Comparison of ENCODE assay signal across 10 cellular contexts in genomic region chr12:15527201-15527782, GRCh38.
A peak's percentile ranks its signal among the peaks of the same experiment; 100 is the strongest.
DNase-seq lines count a peak whose midpoint lies in the region; ATAC-seq, FAIRE-seq and TF ChIP-seq lines count a peak whose summit lies in the region.
"Had no signal": no experiment of that assay in that cellular context is flagged by ENCODE, and none has a peak within 500 bp of the region (broad histone marks: within the 10 kb centered on the region; RNA-seq: fewer than 3 reads in every experiment).

No MANE protein-coding gene starts in this region.

- H2BK20ac ChIP-seq in IMR-90 (ENCODE audit: low read depth, low read length): no peak overlapping the region

- H3K14ac ChIP-seq in IMR-90 (replicated peaks; ENCODE audit: low read depth, low read length): no peak overlapping the region

- BruUV-seq in IMR-90 (replicated peaks; lab: Mats Ljungman, UMichigan) (no TSS peak), HepG2 (replicated peaks; lab: Mats Ljungman, UMichigan) (no TSS peak)

- H2AK9ac ChIP-seq in IMR-90 (replicated peaks; ENCODE audit: low read depth, low read length, poor library complexity): no peak overlapping the region

- no peaks in the 10 kb centered on the region for H3K79me2 ChIP-seq in HepG2 (ENCODE audit: insufficient read depth, low read length)

- H3K27ac Mint-ChIP-seq in CD14-positive monocyte: peak overlapping the region in 5 of 7 donors; percentile 10 to 59 (median 38)
- no peak overlapping the region for H3K27ac Mint-ChIP-seq in activated T-cell treated with anti-CD3 and anti-CD28 coated beads, Interleukin-2, amount 50 U/mL, for 72 hours
- no peak overlapping the region for H3K27ac Mint-ChIP-seq in activated T-cell treated with anti-CD3 and anti-CD28 coated beads, Interleukin-2, amount 50 U/mL, for 24 hours
- H3K27ac Mint-ChIP-seq: activated T-helper 2 cell treated with anti-CD3 and anti-CD28 coated beads, Interferon-gamma antibody, Interleukin-2, Interleukin-4, amounts not matched to agents 10 μg/mL and 5 μg/mL and 100 μg/mL, durations not matched to agents 14 hours and 24 hours and 36 hours had no signal

- no peak overlapping the region for H4K8ac ChIP-seq in IMR-90 (ENCODE audit: low read depth in 2 of 2, low read length in 2 of 2)

- no peak overlapping the region for H3K18ac ChIP-seq in IMR-90 (ENCODE audit: low read depth, low read length)

- H3K27ac ChIP-seq in IMR-90 (ENCODE audit: insufficient read depth, low read length) (no peak overlapping the region), HepG2 (ENCODE audit: extremely low read length, insufficient read depth, low read length) (no peak overlapping the region), kidney (ENCODE audit: low read depth in 2 of 2, low read length in 2 of 2) (no peak overlapping the region), uterus (no peak overlapping the region)

- in situ Hi-C loops in IMR-90 (cut with MboI; ENCODE audit: low sequenced_read_pairs) (no loop called here), HepG2 (cut with HindIII; ENCODE audit: extremely low pct_ligation_motif_present, low pct_unique_long_range_greater_than_20kb) (no loop called here)

- H3K4me1 ChIP-seq in IMR-90 (ENCODE audit: control insufficient read depth, insufficient read depth, low read length) (no peaks in the 10 kb centered on the region), HepG2 (ENCODE audit: insufficient read depth, low read length) (peaks cover 10% of the 10 kb centered on the region; the same call in 1 of the 2 replicates), kidney (ENCODE audit: control insufficient read depth in 1 of 2, insufficient read depth in 1 of 2, low read depth in 1 of 2, low read length in 2 of 2) (no peaks in the 10 kb centered on the region), uterus (no peaks in the 10 kb centered on the region)

- no peak for TF ChIP-seq EP300 in HepG2 (IDR thresholded peaks at IDR 0.05; ENCODE audit: low read depth in 2 of 2, low read length in 2 of 2)
- TF ChIP-seq EP300 in HepG2 (CRISPR knock-in tag; IDR thresholded peaks at IDR 0.05; ENCODE audit: borderline replicate concordance): no peak

- H3K4me3 ChIP-seq in IMR-90 (ENCODE audit: insufficient read depth, low read depth, low read length) (no peak overlapping the region), HepG2 (replicated peaks in 1 of 3; ENCODE audit: insufficient read depth in 1 of 3, low read depth in 2 of 3, low read length in 3 of 3) (peak overlapping the region in 1 of 3 experiments; percentile 31; a peak in 2 of 6 replicates), kidney (ENCODE audit: low read length in 2 of 2) (no peak overlapping the region), uterus (no peak overlapping the region)

- H4K5ac ChIP-seq in IMR-90 (ENCODE audit: low read depth, low read length): no peak overlapping the region

- peak; percentile 57 for DNase-seq in CD14-positive monocyte (ENCODE audit: low spot score)
- peak; percentile 15 for DNase-seq in IMR-90
- peak in 42 of 58 donors; percentile 3 to 72 (median 25) for DNase-seq in anterior cingulate cortex (lab: John Stamatoyannopoulos, UW)
- peak; percentile 28 for DNase-seq in HepG2 (ENCODE audit: low spot score)
- DNase-seq in kidney: no peak
- no peak for DNase-seq in uterus
- DNase-seq in activated T-cell treated with anti-CD3 and anti-CD28 coated beads, Interleukin-2, amount 50 U/mL, for 72 hours: no peak
- no peak for DNase-seq in activated T-cell treated with anti-CD3 and anti-CD28 coated beads, Interleukin-2, amount 50 U/mL, for 24 hours
- DNase-seq: Karpas-422 had no signal

- dilution Hi-C loops in IMR-90 (cut with HindIII; ENCODE audit: low sequenced_read_pairs, unreplicated experiment): no loop called here

- H3K4me2 ChIP-seq in IMR-90 (ENCODE audit: low read depth, low read length) (no peak overlapping the region), HepG2 (ENCODE audit: low read depth, low read length) (peak overlapping the region; percentile 66)

- no peaks in the 10 kb centered on the region for H3K36me3 Mint-ChIP-seq in CD14-positive monocyte
- H3K36me3 Mint-ChIP-seq in activated T-cell treated with anti-CD3 and anti-CD28 coated beads, Interleukin-2, amount 50 U/mL, for 72 hours (ENCODE audit: insufficient read depth in 2 of 2): peaks cover 3 to 4% of the 10 kb centered on the region in 2 donors
- H3K36me3 Mint-ChIP-seq in activated T-cell treated with anti-CD3 and anti-CD28 coated beads, Interleukin-2, amount 50 U/mL, for 24 hours (ENCODE audit: low read depth): peaks cover 4% of the 10 kb centered on the region

- H3K9me3 Mint-ChIP-seq in CD14-positive monocyte: peaks cover 0 to 10% (median 5%) of the 10 kb centered on the region in 7 donors
- no peaks in the 10 kb centered on the region for H3K9me3 Mint-ChIP-seq in activated T-cell treated with anti-CD3 and anti-CD28 coated beads, Interleukin-2, amount 50 U/mL, for 72 hours
- peaks cover 7% of the 10 kb centered on the region for H3K9me3 Mint-ChIP-seq in activated T-cell treated with anti-CD3 and anti-CD28 coated beads, Interleukin-2, amount 50 U/mL, for 24 hours
- H3K9me3 Mint-ChIP-seq: activated T-helper 2 cell treated with anti-CD3 and anti-CD28 coated beads, Interferon-gamma antibody, Interleukin-2, Interleukin-4, amounts not matched to agents 10 μg/mL and 5 μg/mL and 100 μg/mL, durations not matched to agents 14 hours and 24 hours and 36 hours had no signal

- peaks cover 11% of the 10 kb centered on the region for H3K27me3 ChIP-seq in IMR-90 (ENCODE audit: control insufficient read depth, insufficient read depth, low read length)
- H3K27me3 ChIP-seq in HepG2 (ENCODE audit: control insufficient read depth in 1 of 2, insufficient read depth in 2 of 2, low read length in 2 of 2): peaks cover 0 to 4% of the 10 kb centered on the region in 2 experiments; a peak in 1 of 5 replicates
- H3K27me3 ChIP-seq in uterus: no peaks in the 10 kb centered on the region

- CTCF ChIA-PET in IMR-90 (lab: Yijun Ruan, JAX) (interaction anchor here (0.6 to 0.7 kb wide), 2 partner anchors 32 to 164 kb away, joined by 3 to 4 read pairs; no protein-coding TSS in a partner anchor), HepG2 (lab: Yijun Ruan, JAX; ENCODE audit: low intra/inter-chr PET ratio, low total read pairs) (interaction anchor here (1.5 kb wide), 1 partner anchor 252 kb away, joined by 4 read pairs; no protein-coding TSS in a partner anchor)

- H3K79me1 ChIP-seq in IMR-90 (ENCODE audit: low read depth in 1 of 2, low read length in 2 of 2): no peaks in the 10 kb centered on the region

- intact Hi-C loops in CD14-positive monocyte (cut with micrococcal nuclease) (no loop called here), IMR-90 (cut with micrococcal nuclease) (loop anchor here (10.0 kb wide), 1 partner anchor 532 kb away; no protein-coding TSS in a partner anchor), HepG2 (cut with micrococcal nuclease; ENCODE audit: unreplicated experiment) (loop anchor here (1.0 kb wide), 1 partner anchor 251 kb away; no protein-coding TSS in a partner anchor), kidney (cut with DNase I) (no loop called here), uterus (cut with DNase I; ENCODE audit: low total_unique reads) (no loop called here)

- peaks cover 4 to 8% (median 6%) of the 10 kb centered on the region in 3 donors for H3K27me3 Mint-ChIP-seq in CD14-positive monocyte (ENCODE audit: low read depth in 3 of 3)
- peaks cover 12% of the 10 kb centered on the region for H3K27me3 Mint-ChIP-seq in activated T-cell treated with anti-CD3 and anti-CD28 coated beads, Interleukin-2, amount 50 U/mL, for 72 hours (ENCODE audit: low read depth)
- peaks cover 8% of the 10 kb centered on the region for H3K27me3 Mint-ChIP-seq in activated T-cell treated with anti-CD3 and anti-CD28 coated beads, Interleukin-2, amount 50 U/mL, for 24 hours

- no peak overlapping the region for H2BK15ac ChIP-seq in IMR-90 (ENCODE audit: low read depth, low read length)

- H3K9me1 ChIP-seq in IMR-90 (ENCODE audit: insufficient read depth, low read length): no peaks in the 10 kb centered on the region

- TF ChIP-seq CTCF in CD14-positive monocyte (IDR thresholded peaks at IDR 0.05) (no peak), IMR-90 (conservative IDR thresholded peaks at IDR 0.05; ENCODE audit: low read depth, low read length) (peak; percentile 45), HepG2 (CRISPR knock-in tag; IDR thresholded peaks at IDR 0.05) (peak; percentile 74), kidney (IDR thresholded peaks at IDR 0.05; ENCODE audit: borderline replicate concordance, extremely low read depth, insufficient read depth) (no peak), uterus (IDR thresholded peaks at IDR 0.05) (no peak)

- H3K36me3 ChIP-seq in IMR-90 (ENCODE audit: control insufficient read depth, insufficient read depth, low read length) (no peaks in the 10 kb centered on the region), HepG2 (replicated peaks in 1 of 2; ENCODE audit: control insufficient read depth in 1 of 2, insufficient read depth in 2 of 2, low read length in 2 of 2) (no peaks in the 10 kb centered on the region), kidney (ENCODE audit: control insufficient read depth in 1 of 2, insufficient read depth in 2 of 2, low read length in 2 of 2) (no peaks in the 10 kb centered on the region), uterus (no peaks in the 10 kb centered on the region)

- TF ChIP-seq POLR2A in IMR-90 (IDR thresholded peaks at IDR 0.05; ENCODE audit: low read depth, low read length) (no peak), HepG2 (IDR thresholded peaks at IDR 0.05; ENCODE audit: insufficient read depth in 1 of 2, low read depth in 2 of 2, low read length in 2 of 2) (no peak), uterus (IDR thresholded peaks at IDR 0.05) (no peak)

- peaks cover 10% of the 10 kb centered on the region for H3K4me1 Mint-ChIP-seq in CD14-positive monocyte
- peaks cover 1% of the 10 kb centered on the region for H3K4me1 Mint-ChIP-seq in activated T-cell treated with anti-CD3 and anti-CD28 coated beads, Interleukin-2, amount 50 U/mL, for 72 hours (ENCODE audit: low read depth)
- peaks cover 4% of the 10 kb centered on the region for H3K4me1 Mint-ChIP-seq in activated T-cell treated with anti-CD3 and anti-CD28 coated beads, Interleukin-2, amount 50 U/mL, for 24 hours (ENCODE audit: low read depth)

- H4K91ac ChIP-seq in IMR-90 (ENCODE audit: insufficient read depth, low read depth, low read length): no peak overlapping the region

- no peak overlapping the region for H2AK5ac ChIP-seq in IMR-90 (ENCODE audit: low read depth, low read length)

- H4K20me1 ChIP-seq in IMR-90 (ENCODE audit: insufficient read depth, low read length) (no peaks in the 10 kb centered on the region), HepG2 (ENCODE audit: insufficient read depth, low read length) (no peaks in the 10 kb centered on the region)

- no peak overlapping the region for H2BK5ac ChIP-seq in IMR-90 (ENCODE audit: low read depth, low read length, poor library complexity, severe bottlenecking)

- ATAC-seq in IMR-90 (ENCODE audit: low read depth): no peak; the same call in 1 of the 2 replicates
- ATAC-seq in HepG2: peak; percentile 82
- ATAC-seq in activated T-cell treated with anti-CD3 and anti-CD28 coated beads, Interleukin-2, amount 50 U/mL, for 72 hours (replicated peaks in 1 of 2): no peak

- no peak overlapping the region for H2AFZ ChIP-seq in IMR-90 (replicated peaks; ENCODE audit: low read length, poor library complexity)
- peak overlapping the region; percentile 55 for H2AFZ ChIP-seq in HepG2 (ENCODE audit: low read length)

- H3K56ac ChIP-seq in IMR-90 (ENCODE audit: extremely low read depth, insufficient read depth, low read length): no peak overlapping the region

- H3K9me3 ChIP-seq in IMR-90 (ENCODE audit: control insufficient read depth, insufficient read depth, low read length) (peaks cover 2% of the 10 kb centered on the region; the same call in 1 of the 2 replicates), HepG2 (ENCODE audit: low read length) (no peaks in the 10 kb centered on the region), kidney (ENCODE audit: control insufficient read depth in 1 of 2, low read length in 2 of 2) (no peaks in the 10 kb centered on the region), uterus (peaks cover 0 to 4% of the 10 kb centered on the region in 2 donors)

- FAIRE-seq in HepG2 (lab: Jason Lieb, UNC) (peak; percentile 63), kidney (lab: Jason Lieb, UNC) (no peak)

- H2BK120ac ChIP-seq in IMR-90 (ENCODE audit: low read depth, low read length): no peak overlapping the region

- no peak overlapping the region for H3K4me3 Mint-ChIP-seq in CD14-positive monocyte
- no peak overlapping the region for H3K4me3 Mint-ChIP-seq in activated T-cell treated with anti-CD3 and anti-CD28 coated beads, Interleukin-2, amount 50 U/mL, for 72 hours
- H3K4me3 Mint-ChIP-seq in activated T-cell treated with anti-CD3 and anti-CD28 coated beads, Interleukin-2, amount 50 U/mL, for 24 hours: no peak overlapping the region

- TF ChIP-seq RAD21 in IMR-90 (IDR thresholded peaks at IDR 0.05; ENCODE audit: low read length) (peak; percentile 46), HepG2 (CRISPR knock-in tag; IDR thresholded peaks at IDR 0.05) (no peak)

- H3K4ac ChIP-seq in IMR-90 (ENCODE audit: low read depth, low read length): no peak overlapping the region

- no peak overlapping the region for H3K23ac ChIP-seq in IMR-90 (ENCODE audit: low read depth, low read length)

- no CpG with 5 or more reads among the region's 5 CpGs for WGBS in IMR-90 (ENCODE audit: extremely low coverage in 2 of 2, insufficient read length in 1 of 2), 2 experiments
- 0% methylated on average over 5 of the region's 5 CpGs for WGBS in HepG2 (ENCODE audit: low lambda C conversion rate)

- H3K9ac ChIP-seq in IMR-90 (ENCODE audit: low read depth, low read length): no peak overlapping the region
- no peak overlapping the region for H3K9ac ChIP-seq in HepG2 (ENCODE audit: insufficient read depth, low read depth, low read length)
- no peak overlapping the region for H3K9ac ChIP-seq in kidney (ENCODE audit: low read length in 2 of 2)

- POLR2A ChIA-PET in IMR-90 (lab: Charles Lee; ENCODE audit: unreplicated experiment) (no interaction called here), HepG2 (lab: Yijun Ruan, JAX) (no interaction called here)

Comparison
In these comparisons a context has a peak if more than half of its experiments do, and no peak if none do; other contexts are left out.
1. DNase-seq: peak in CD14-positive monocyte (single experiment), IMR-90 (single experiment), anterior cingulate cortex (42 of 58) and HepG2 (single experiment); none in kidney (single experiment), uterus (0 of 2), activated T-cell treated with anti-CD3 and anti-CD28 coated beads, Interleukin-2, amount 50 U/mL, for 72 hours (0 of 2) and activated T-cell treated with anti-CD3 and anti-CD28 coated beads, Interleukin-2, amount 50 U/mL, for 24 hours (single experiment).
2. H3K27ac Mint-ChIP-seq: peak in CD14-positive monocyte (5 of 7); none in activated T-cell treated with anti-CD3 and anti-CD28 coated beads, Interleukin-2, amount 50 U/mL, for 72 hours (single experiment) and activated T-cell treated with anti-CD3 and anti-CD28 coated beads, Interleukin-2, amount 50 U/mL, for 24 hours (single experiment).
3. CTCF ChIP-seq: peak in IMR-90 (single experiment) and HepG2 (single experiment); none in CD14-positive monocyte (single experiment), kidney (single experiment) and uterus (0 of 4).
4. intact Hi-C loops: an anchor here in IMR-90 (10.0 kb wide) and HepG2 (1.0 kb wide); none called in CD14-positive monocyte, kidney and uterus.